8 cellular contexts compared by ENCODE assay signal in genomic region chr14:23154876-23155587, GRCh38. TPM values are rescaled to one million over a fixed set of nuclear protein-coding genes. Genes with fewer than 3 reads are reported as not detected.
DNase-seq lines count a peak whose midpoint lies in the region; ATAC-seq, FAIRE-seq and TF ChIP-seq lines count a peak whose summit lies in the region.

No MANE protein-coding gene starts in this region.

- peak; percentile 59 for ATAC-seq in left lobe of liver
- ATAC-seq in HG03139 (IDR thresholded peaks at IDR 0.05; ENCODE audit: unreplicated experiment), result no peak

- H3K4me3 ChIP-seq in choroid plexus epithelial cell (ENCODE audit: low read depth, low read length), result no peak overlapping the region

- TF ChIP-seq CTCF in choroid plexus epithelial cell (conservative IDR thresholded peaks at IDR 0.05; ENCODE audit: low read depth, low read length), result no peak

- FAIRE-seq in GM19239 (lab: Jason Lieb, UNC), result no peak

- DNase-seq in AG08396 (ENCODE audit: low spot score) (peak; percentile 80), LHCN-M2 (ENCODE audit: low read depth) (peak; percentile 94), choroid plexus epithelial cell (ENCODE audit: low read depth) (peak; percentile 84), left lobe of liver (ENCODE audit: low spot score) (no peak), substantia nigra (lab: John Stamatoyannopoulos, UW) (peak in 24 of 49 donors; percentile 14 to 62 (median 36)), NOMO-1 treated with dmso at 0.1 percent for 144 hours (lab: John Stamatoyannopoulos, UW; ENCODE audit: unreplicated experiment) (no peak), GM19239 (ENCODE audit: insufficient read length, low spot score) (no peak)

- H3K27ac ChIP-seq in substantia nigra (ENCODE audit: low read depth, low read length, poor library complexity, severe bottlenecking), result peak overlapping the region; percentile 1

RNA-seq across cellular contexts. Expression of gene SLC7A8, which starts 28.4 kb away (rescaled TPM):
- total RNA-seq in LHCN-M2 (2014; rRNA removed) (2.4 and 3.4 TPM in 2 replicates), left lobe of liver (6.7 TPM)
- 1.4 TPM for polyA plus RNA-seq in LHCN-M2 (2012)

RNA-seq across cellular contexts. Expression of gene CEBPE, which starts 36.0 kb away (rescaled TPM):
- total RNA-seq in LHCN-M2 (2014; rRNA removed) (0.11 TPM in 1 of 2 replicates, not detected in the other), left lobe of liver (not detected)
- not detected for polyA plus RNA-seq in LHCN-M2 (2012)

RNA-seq across cellular contexts. Expression of gene CIROP, which starts 50.2 kb away (rescaled TPM):
- total RNA-seq in LHCN-M2 (2014; rRNA removed) (not detected in 2 replicates), left lobe of liver (not detected)
- polyA plus RNA-seq in LHCN-M2 (2012), result 0.02 TPM

RNA-seq across cellular contexts. Expression of gene C14orf119, which starts 59.7 kb away (rescaled TPM):
- total RNA-seq in LHCN-M2 (2014; rRNA removed), result 41.9 and 47.0 TPM in 2 replicates
- polyA plus RNA-seq in LHCN-M2 (2012), result 88.5 TPM
- 14.4 TPM for total RNA-seq in left lobe of liver

Comparison
In these comparisons a context has a peak if more than half of its experiments do, and no peak if none do; other contexts are left out.
1. DNase-seq: peak in AG08396 (single experiment), LHCN-M2 (single experiment) and choroid plexus epithelial cell (single experiment); none in left lobe of liver (single experiment), NOMO-1 treated with dmso at 0.1 percent for 144 hours (single experiment) and GM19239 (single experiment).